37 cellular contexts compared by ENCODE assay signal in genomic region chr9:132976571-132976970, GRCh38. TPM values are rescaled to one million over a fixed set of nuclear protein-coding genes. Genes with fewer than 3 reads are reported as not detected.
"Had no signal": no experiment of that assay in that cellular context is flagged by ENCODE, and none has a peak within 500 bp of the region (broad histone marks: within the 10 kb centered on the region; RNA-seq: fewer than 3 reads in every experiment).

No MANE protein-coding gene starts in this region.

- H3K4me1 ChIP-seq: adrenal gland, ascending aorta, breast epithelium had no signal

- H3K4me3 ChIP-seq: adrenal gland, ascending aorta, body of pancreas, breast epithelium, cardiac muscle cell had no signal

- FAIRE-seq: astrocyte, bronchial epithelial cell had no signal

- H3K27me3 ChIP-seq: ascending aorta, body of pancreas had no signal

- H3K27ac ChIP-seq: adrenal gland, ascending aorta, brain microvascular endothelial cell, breast epithelium, cardiac muscle cell had no signal

- ATAC-seq: activated naive CD4-positive, alpha-beta T cell treated with anti-CD3 and anti-CD28 coated beads, Interleukin-2, amount 50 U/mL, for 72 hours; activated naive CD8-positive, alpha-beta T cell treated with anti-CD3 and anti-CD28 coated beads, Interleukin-2, amount 50 U/mL, for 24 hours; activated T-cell treated with anti-CD3 and anti-CD28 coated beads, Interleukin-2, amount 50 U/mL, for 4 hours; activated T-cell treated with anti-CD3 and anti-CD28 coated beads, Interleukin-2, amount 50 U/mL, for 72 hours; activated T-helper 17 cell treated with anti-CD3 and anti-CD28 coated beads, Interleukin-2, amount 50 U/mL, for 72 hours; body of pancreas had no signal

- H3K9me3 ChIP-seq: adrenal gland, ascending aorta, body of pancreas, breast epithelium had no signal

- H3K36me3 ChIP-seq: adrenal gland, ascending aorta, brain microvascular endothelial cell, breast epithelium, cardiac muscle cell had no signal

- DNase-seq: activated effector memory CD4-positive, alpha-beta T cell treated with anti-CD3 and anti-CD28 coated beads, Interleukin-2, amount 50 U/mL, for 16 hours; activated effector memory CD4-positive, alpha-beta T cell treated with Interleukin-2 at 50 U/mL for 16 hours; activated gamma-delta T cell treated with Interleukin-2 at 50 U/mL for 16 hours; activated naive CD4-positive, alpha-beta T cell; activated naive CD4-positive, alpha-beta T cell treated with anti-CD3 and anti-CD28 coated beads for 36 hours; activated naive CD4-positive, alpha-beta T cell treated with anti-CD3 and anti-CD28 coated beads, Interleukin-2, amount 10 ng/mL, durations not matched to agents 7 days and 5 days; activated naive CD4-positive, alpha-beta T cell treated with anti-CD3 and anti-CD28 coated beads, Interleukin-2, amount 50 U/mL, for 16 hours; activated naive CD4-positive, alpha-beta T cell treated with Interleukin-2 at 50 U/mL for 16 hours; activated naive CD8-positive, alpha-beta T cell treated with anti-CD3 and anti-CD28 coated beads for 36 hours; activated naive CD8-positive, alpha-beta T cell treated with anti-CD3 and anti-CD28 coated beads, Interleukin-2, amount 10 ng/mL, durations not matched to agents 7 days and 5 days; activated naive CD8-positive, alpha-beta T cell treated with anti-CD3 and anti-CD28 coated beads, Interleukin-2, amount 50 U/mL, for 24 hours; activated T-cell treated with anti-CD3 and anti-CD28 coated beads, Interleukin-2, amount 50 U/mL, for 1 hour; activated T-cell treated with anti-CD3 and anti-CD28 coated beads, Interleukin-2, amount 50 U/mL, for 24 hours; activated T-cell treated with anti-CD3 and anti-CD28 coated beads, Interleukin-2, amount 50 U/mL, for 4 hours; activated T-cell treated with anti-CD3 and anti-CD28 coated beads, Interleukin-2, amount 50 U/mL, for 48 hours; activated T-cell treated with anti-CD3 and anti-CD28 coated beads, Interleukin-2, amount 50 U/mL, for 72 hours; adrenal gland; amniotic stem cell; amygdala; anterior cingulate cortex; aorta; body of pancreas; brain microvascular endothelial cell; caudate nucleus; central memory CD4-positive, alpha-beta T cell; cerebellar nuclear complex had no signal

RNA-seq across cellular contexts. Expression of gene GFI1B, which starts 1.9 kb away (rescaled TPM):
- total RNA-seq: activated naive CD4-positive, alpha-beta T cell treated with anti-CD3 and anti-CD28 coated beads for 36 hours; activated naive CD8-positive, alpha-beta T cell treated with anti-CD3 and anti-CD28 coated beads for 36 hours; activated naive CD8-positive, alpha-beta T cell treated with anti-CD3 and anti-CD28 coated beads, Interleukin-2, amount 10 ng/mL, durations not matched to agents 7 days and 5 days; activated T-helper 1 cell treated with anti-CD3 and anti-CD28 coated beads, Interleukin-12 subunit alpha, Interleukin-12 subunit beta, Interleukin-2, Interleukin-4 antibody, amounts not matched to agents 30 ng/mL and 10 ng/mL and 1 ng/mL, durations not matched to agents 14 hours and 24 hours and 36 hours; activated T-helper 17 cell treated with anti-CD3 and anti-CD28 coated beads, Interleukin-2, amount 50 U/mL, for 72 hours; activated T-helper 2 cell treated with anti-CD3 and anti-CD28 coated beads, Interferon-gamma antibody, Interleukin-2, Interleukin-4, amounts not matched to agents 10 μg/mL and 5 μg/mL and 100 μg/mL, durations not matched to agents 14 hours and 24 hours and 36 hours; aorta; ascending aorta; astrocyte; body of pancreas; breast epithelium; bronchial epithelial cell; cardiac septum; chondrocyte had no signal
- polyA plus RNA-seq: aorta, cardiac muscle cell had no signal
